In genomic region chr1:31016868-31017267, GRCh38 we compare ENCODE assay signal across 13 cellular contexts.
"Had no signal": no experiment of that assay in that cellular context is flagged by ENCODE, and none has a peak within 500 bp of the region (broad histone marks: within the 10 kb centered on the region; RNA-seq: fewer than 3 reads in every experiment).

No MANE protein-coding gene starts in this region.

- H3K27ac Mint-ChIP-seq: activated naive CD8-positive, alpha-beta T cell treated with anti-CD3 and anti-CD28 coated beads, Interleukin-2, amount 10 ng/mL, durations not matched to agents 7 days and 5 days; dendritic cell treated with granulocyte-macrophage colony-stimulating factor and Interleukin-4, amounts not matched to agents 40 ng/mL and 50 ng/mL, for 4 days had no signal

- H3K27me3 Mint-ChIP-seq: activated naive CD8-positive, alpha-beta T cell treated with anti-CD3 and anti-CD28 coated beads, Interleukin-2, amount 10 ng/mL, durations not matched to agents 7 days and 5 days; brain; dendritic cell treated with granulocyte-macrophage colony-stimulating factor and Interleukin-4, amounts not matched to agents 40 ng/mL and 50 ng/mL, for 4 days; effector memory CD8-positive, alpha-beta T cell; stimulated activated naive CD8-positive, alpha-beta T cell treated with anti-CD3 and anti-CD28 coated beads, Interleukin-15, amount 100 ng/mL, for 72 hours had no signal

- ATAC-seq: effector memory CD8-positive, alpha-beta T cell; right lobe of liver; stimulated activated naive CD8-positive, alpha-beta T cell treated with anti-CD3 and anti-CD28 coated beads, Interleukin-15, amount 100 ng/mL, for 72 hours; upper lobe of right lung had no signal

- H3K4me3 Mint-ChIP-seq: activated naive CD8-positive, alpha-beta T cell treated with anti-CD3 and anti-CD28 coated beads, Interleukin-2, amount 10 ng/mL, durations not matched to agents 7 days and 5 days; brain; dendritic cell treated with granulocyte-macrophage colony-stimulating factor and Interleukin-4, amounts not matched to agents 40 ng/mL and 50 ng/mL, for 4 days; effector memory CD8-positive, alpha-beta T cell; neural crest cell; stimulated activated naive CD8-positive, alpha-beta T cell treated with anti-CD3 and anti-CD28 coated beads, Interleukin-15, amount 100 ng/mL, for 72 hours had no signal

- H3K27me3 ChIP-seq: right lobe of liver, upper lobe of right lung had no signal

- H3K36me3 ChIP-seq: right lobe of liver, upper lobe of right lung had no signal

- H3K27ac ChIP-seq: right lobe of liver, upper lobe of right lung had no signal

- DNase-seq: activated CD4-positive, alpha-beta T cell treated with anti-CD3 and anti-CD28 coated beads for 48 hours; activated CD8-positive, alpha-beta memory T cell treated with anti-CD3 and anti-CD28 coated beads for 24 hours; activated naive CD8-positive, alpha-beta T cell treated with anti-CD3 and anti-CD28 coated beads, Interleukin-2, amount 10 ng/mL, durations not matched to agents 7 days and 5 days; cerebellar nuclear complex; effector memory CD8-positive, alpha-beta T cell; foreskin melanocyte; right lobe of liver; stimulated activated naive CD8-positive, alpha-beta T cell treated with anti-CD3 and anti-CD28 coated beads, Interleukin-15, amount 100 ng/mL, for 72 hours; T-helper 2 cell; upper lobe of right lung had no signal

- H3K4me3 ChIP-seq: right lobe of liver, upper lobe of right lung had no signal

- H3K9me3 ChIP-seq: right lobe of liver, upper lobe of right lung had no signal

- H3K9me3 Mint-ChIP-seq: activated naive CD8-positive, alpha-beta T cell treated with anti-CD3 and anti-CD28 coated beads, Interleukin-2, amount 10 ng/mL, durations not matched to agents 7 days and 5 days; brain; dendritic cell treated with granulocyte-macrophage colony-stimulating factor and Interleukin-4, amounts not matched to agents 40 ng/mL and 50 ng/mL, for 4 days; effector memory CD8-positive, alpha-beta T cell; neural crest cell; stimulated activated naive CD8-positive, alpha-beta T cell treated with anti-CD3 and anti-CD28 coated beads, Interleukin-15, amount 100 ng/mL, for 72 hours had no signal
